In the genomic region with DNA sequence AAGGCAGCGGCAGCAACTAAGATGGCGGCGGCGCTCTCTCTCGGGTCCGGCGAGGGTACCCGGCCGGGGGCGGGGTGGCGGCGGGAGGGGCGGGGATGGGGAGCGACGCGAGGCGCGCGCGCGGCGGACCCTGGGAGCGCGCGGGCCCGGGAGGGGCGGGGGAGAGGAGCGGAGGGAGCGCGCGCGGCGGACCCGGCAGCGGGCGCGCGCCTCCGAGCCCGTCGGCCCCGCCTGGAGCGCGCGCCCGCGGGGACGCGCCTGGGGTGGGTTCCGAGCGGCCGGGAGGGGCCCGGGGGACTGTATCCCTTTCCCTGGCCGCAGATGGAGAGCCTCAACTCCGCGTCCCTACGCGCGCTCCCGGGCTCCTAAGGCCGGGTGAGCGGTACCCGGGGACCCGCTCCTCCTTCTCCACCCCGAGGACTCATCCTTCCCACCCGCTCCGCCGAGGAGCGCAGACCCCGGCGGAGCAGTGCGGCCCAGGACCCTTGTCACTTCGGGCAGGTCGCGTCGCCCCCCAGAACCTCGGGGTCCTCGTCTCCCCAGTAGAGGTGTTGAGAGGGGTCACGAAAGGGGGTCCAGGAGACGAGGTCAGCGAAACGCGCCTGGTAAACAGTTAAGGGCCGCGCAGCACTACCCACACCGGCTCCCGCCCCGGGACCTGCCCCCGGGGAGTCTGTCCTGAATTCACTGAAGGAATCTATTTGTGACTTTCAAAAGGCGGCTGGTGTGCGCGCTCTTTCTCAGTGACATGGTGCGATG, we compare ENCODE assay signal across 8 cellular contexts. TPM values are rescaled to one million over a fixed set of nuclear protein-coding genes. Genes with fewer than 3 reads are reported as not detected.
A peak's percentile ranks its signal among the peaks of the same experiment; 100 is the strongest.
DNase-seq lines count a peak whose midpoint lies in the region; ATAC-seq and TF ChIP-seq lines count a peak whose summit lies in the region.

A gene (minus strand): TSS at position 23 of the 759 bp plus-strand sequence. CDS start 232 bp downstream, outside the sequence.

- peaks cover 13% of the 10 kb centered on the region for H3K27me3 Mint-ChIP-seq in endothelial cell (ENCODE audit: unreplicated experiment)
- no peaks in the 10 kb centered on the region for H3K27me3 Mint-ChIP-seq in mesothelial cell of epicardium (ENCODE audit: low read depth)

- peaks cover 6% of the 10 kb centered on the region for H3K36me3 Mint-ChIP-seq in endothelial cell (ENCODE audit: low read depth, unreplicated experiment)
- no peaks in the 10 kb centered on the region for H3K36me3 Mint-ChIP-seq in mesothelial cell of epicardium

- H3K27ac ChIP-seq in A673 (ENCODE audit: low read depth, low read length, poor library complexity, severe bottlenecking) = peak within 1 kb of the TSS; percentile 60

- H3K9me3 ChIP-seq in A673 (ENCODE audit: low read depth, low read length, poor library complexity, severe bottlenecking) (no peaks in the 10 kb centered on the region), NT2/D1 (ENCODE audit: insufficient read depth, low read length) (no peaks in the 10 kb centered on the region)

- TF ChIP-seq CTCF in A673 (conservative IDR thresholded peaks at IDR 0.05; ENCODE audit: low read depth, low read length) (no peak), endothelial cell (IDR thresholded peaks at IDR 0.05; ENCODE audit: unreplicated experiment) (no peak), mesothelial cell of epicardium (IDR thresholded peaks at IDR 0.05; ENCODE audit: unreplicated experiment) (no peak)

- intact Hi-C loops in A673 (cut with micrococcal nuclease; ENCODE audit: unreplicated experiment) = no loop called here

- POLR2A ChIA-PET in A673 (lab: Charles Lee; ENCODE audit: low non-redundant PET) = no interaction called here

- peak within 1 kb of the TSS; percentile 84 for H3K9ac ChIP-seq in NT2/D1 (ENCODE audit: insufficient read length, low read depth)

- H3K4me3 Mint-ChIP-seq in endothelial cell (ENCODE audit: unreplicated experiment) (peak within 1 kb of the TSS; percentile 98), mesothelial cell of epicardium (peak within 1 kb of the TSS; percentile 84)

- H3K4me1 Mint-ChIP-seq in endothelial cell (ENCODE audit: unreplicated experiment) (peaks cover 18% of the 10 kb centered on the region), mesothelial cell of epicardium (peaks cover 27% of the 10 kb centered on the region)

- CTCF ChIA-PET in A673 (lab: Charles Lee) = no interaction called here

- BruUV-seq in A673 (replicated peaks; lab: Mats Ljungman, UMichigan) = no TSS peak

- H3K27me3 ChIP-seq in A673 (replicated peaks; ENCODE audit: insufficient read depth, low read depth, low read length, poor library complexity) (no peaks in the 10 kb centered on the region), NT2/D1 (ENCODE audit: insufficient read depth, insufficient read length) (peaks cover 4% of the 10 kb centered on the region)

- peak within 1 kb of the TSS; percentile 48 for H3K27ac Mint-ChIP-seq in endothelial cell (ENCODE audit: unreplicated experiment)
- peak within 1 kb of the TSS; percentile 40 for H3K27ac Mint-ChIP-seq in mesothelial cell of epicardium

- DNase-seq in A673 (ENCODE audit: low spot score) (peak; percentile 95), NT2/D1 (ENCODE audit: low read depth, low spot score) (peak; percentile 52), endothelial cell (ENCODE audit: low spot score) (peak; percentile 90), mesothelial cell of epicardium (ENCODE audit: low spot score in 2 of 2, unreplicated experiment in 2 of 2) (peak; percentile 85 to 88)
- DNase-seq in activated CD8-positive, alpha-beta memory T cell treated with anti-CD3 and anti-CD28 coated beads, Interleukin-2, amount 50 U/mL, for 4 hours = peak; percentile 90
- DNase-seq in stimulated activated CD8-positive, alpha-beta memory T cell treated with anti-CD3 and anti-CD28 coated beads, Interleukin-15, amount 100 ng/mL, for 24 hours (ENCODE audit: low read depth) = peak; percentile 83

- peak; percentile 66 for ATAC-seq in GM18909 (IDR thresholded peaks at IDR 0.05; ENCODE audit: poor library complexity, unreplicated experiment)
- ATAC-seq in HG03521 (IDR thresholded peaks at IDR 0.05; ENCODE audit: unreplicated experiment) = peak; percentile 60

- H3K4me3 ChIP-seq in A673 (ENCODE audit: low read depth, low read length, poor library complexity, severe bottlenecking) (peak within 1 kb of the TSS; percentile 94), NT2/D1 (ENCODE audit: insufficient read length, low read depth) (peak within 1 kb of the TSS; percentile 79)

- H3K36me3 ChIP-seq in A673 (ENCODE audit: insufficient read depth, low read length, poor library complexity, severe bottlenecking) (no peaks in the 10 kb centered on the region), NT2/D1 (ENCODE audit: insufficient read depth, insufficient read length, low read length) (no peaks in the 10 kb centered on the region)

- H3K4me1 ChIP-seq in A673 (ENCODE audit: insufficient read depth, low read length, poor library complexity, severe bottlenecking) = peaks cover 32% of the 10 kb centered on the region
- peaks cover 14% of the 10 kb centered on the region for H3K4me1 ChIP-seq in NT2/D1 (ENCODE audit: insufficient read depth, insufficient read length)

- H3K9me3 Mint-ChIP-seq in endothelial cell (ENCODE audit: unreplicated experiment) (no peaks in the 10 kb centered on the region), mesothelial cell of epicardium (no peaks in the 10 kb centered on the region)

RNA-seq across cellular contexts. Expression of the gene that starts here (rescaled TPM):
- total RNA-seq in A673 (2021) = 77.4 and 85.3 TPM in 2 replicates
- 84.8 TPM for total RNA-seq in endothelial cell (ENCODE audit: unreplicated experiment)
- total RNA-seq in mesothelial cell of epicardium = 125 to 127 TPM (median 127 TPM) in 3 replicates

Comparison
In these comparisons a context has a peak if more than half of its experiments do, and no peak if none do; other contexts are left out.
1. Peak in every context shown above with its lines: DNase-seq, ATAC-seq, H3K4me3 ChIP-seq and H3K27ac ChIP-seq.